In genomic region chr6:52664185-52664990, GRCh38 we compare ENCODE assay signal across 8 cellular contexts. TPM values are rescaled to one million over a fixed set of nuclear protein-coding genes. Genes with fewer than 3 reads are reported as not detected.
DNase-seq lines count a peak whose midpoint lies in the region; ATAC-seq, FAIRE-seq and TF ChIP-seq lines count a peak whose summit lies in the region.

No MANE protein-coding gene starts in this region.

- peaks cover 12% of the 10 kb centered on the region for H3K27me3 ChIP-seq in mononuclear cell (ENCODE audit: insufficient read depth, low read length)

- H3K9me3 ChIP-seq in mononuclear cell (ENCODE audit: low read depth, low read length), result no peaks in the 10 kb centered on the region

- peak; percentile 76 for TF ChIP-seq POLR2A in erythroblast (IDR thresholded peaks at IDR 0.05; ENCODE audit: low read length)

- peak overlapping the region; percentile 33 for H3K4me3 ChIP-seq in mononuclear cell (ENCODE audit: low read length)

- peak; percentile 69 for FAIRE-seq in HTR-8/SVneo (lab: Jason Lieb, UNC)

- ATAC-seq in GM21447 (IDR thresholded peaks at IDR 0.05; ENCODE audit: unreplicated experiment), result peak; percentile 89

- DNase-seq in DMS 273 treated with DMSO at 0.1 percent for 48 hours (lab: John Stamatoyannopoulos, UW) (peak; percentile 89), HTR-8/SVneo (ENCODE audit: insufficient read length, low spot score) (peak; percentile 97), NOMO-1 treated with DMSO at 0.1 percent for 48 hours (lab: John Stamatoyannopoulos, UW; ENCODE audit: unreplicated experiment) (peak; percentile 88), activated T-cell treated with anti-CD3 and anti-CD28 coated beads for 1 hour (ENCODE audit: low read depth) (peak; percentile 25), erythroblast (lab: John Stamatoyannopoulos, UW) (peak; percentile 88 to 90)
- peak; percentile 82 for DNase-seq in stimulated activated CD8-positive, alpha-beta memory T cell treated with anti-CD3 and anti-CD28 coated beads, Interleukin-4, amount 100 ng/mL, for 48 hours

- peaks cover 20% of the 10 kb centered on the region for H3K4me1 ChIP-seq in mononuclear cell (ENCODE audit: insufficient read depth, low read length)

RNA-seq across cellular contexts. Expression of gene TMEM14A, which starts 6.5 kb away (rescaled TPM):
- 2.9 TPM for total RNA-seq in mononuclear cell

Comparison
In these comparisons a context has a peak if more than half of its experiments do, and no peak if none do; other contexts are left out.
1. Peak in every context shown above with its lines: DNase-seq, ATAC-seq and H3K4me3 ChIP-seq.
2. DNase-seq: peak in every context shown above with its lines; median percentile 97 in HTR-8/SVneo; 89 in DMS 273 treated with DMSO at 0.1 percent for 48 hours; 89 in erythroblast; 88 in NOMO-1 treated with DMSO at 0.1 percent for 48 hours; 82 in stimulated activated CD8-positive, alpha-beta memory T cell treated with anti-CD3 and anti-CD28 coated beads, Interleukin-4, amount 100 ng/mL, for 48 hours; 25 in activated T-cell treated with anti-CD3 and anti-CD28 coated beads for 1 hour.